In the genomic region with DNA sequence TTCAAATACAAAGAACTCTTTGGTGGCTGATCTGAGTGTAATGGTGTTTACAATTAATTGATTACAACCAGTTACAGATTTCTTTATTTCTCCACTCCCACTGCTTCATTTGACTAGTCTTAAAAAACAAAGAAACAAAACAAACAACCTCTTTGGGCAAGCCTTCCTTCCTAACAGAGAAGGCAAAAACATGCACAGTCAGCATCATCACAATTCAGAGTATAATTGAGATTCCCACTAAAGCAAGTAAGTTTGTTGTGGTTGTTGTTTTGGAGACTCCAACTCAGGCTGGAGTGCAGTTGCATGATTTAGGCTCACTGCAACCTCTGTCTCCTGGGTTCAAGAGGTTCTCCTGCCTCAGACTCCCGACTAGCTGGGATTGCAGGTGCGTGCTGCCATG, we compare ENCODE assay signal across 21 cellular contexts. TPM values are rescaled to one million over a fixed set of nuclear protein-coding genes. Genes with fewer than 3 reads are reported as not detected.
DNase-seq lines count a peak whose midpoint lies in the region; ATAC-seq, FAIRE-seq and TF ChIP-seq lines count a peak whose summit lies in the region.
"Had no signal": no experiment of that assay in that cellular context is flagged by ENCODE, and none has a peak within 500 bp of the region (broad histone marks: within the 10 kb centered on the region; RNA-seq: fewer than 3 reads in every experiment).

No MANE protein-coding gene starts in this region.

- CTCF ChIA-PET in HepG2 (lab: Yijun Ruan, JAX; ENCODE audit: low intra/inter-chr PET ratio, low total read pairs) (no interaction called here), WTC11 (lab: Charles Lee) (no interaction called here), H1 (lab: Charles Lee; ENCODE audit: partially characterized antibody) (no interaction called here), HEK293T (lab: Yijun Ruan, JAX) (no interaction called here)

- H3K27me3 ChIP-seq in HepG2 (ENCODE audit: control insufficient read depth in 1 of 2, insufficient read depth in 2 of 2, low read length in 2 of 2) = no peaks in the 10 kb centered on the region
- no peaks in the 10 kb centered on the region for H3K27me3 ChIP-seq in right lobe of liver
- no peaks in the 10 kb centered on the region for H3K27me3 ChIP-seq in H1 (replicated peaks in 1 of 4; ENCODE audit: control insufficient read depth in 3 of 4, extremely low read depth in 1 of 4, insufficient read depth in 3 of 4, low read length in 3 of 4)
- H3K27me3 ChIP-seq: BLaER1 treated with 17β-estradiol and CSF1 and Interleukin-3, amounts not matched to agents 10 nM and 100 nM had no signal

- no peak for ATAC-seq in HepG2
- ATAC-seq in right lobe of liver = no peak
- no peak for ATAC-seq in WTC11
- ATAC-seq: CD8-positive, alpha-beta T cell had no signal

- no peaks in the 10 kb centered on the region for H3K4me1 Mint-ChIP-seq in WTC11
- H3K4me1 Mint-ChIP-seq: B cell had no signal

- FAIRE-seq in HepG2 (lab: Jason Lieb, UNC) = no peak
- FAIRE-seq in H1 (lab: Jason Lieb, UNC) = no peak
- FAIRE-seq: D721Med, G401.6, GM12891, GM19239 had no signal

- H3K4me2 ChIP-seq in HepG2 (ENCODE audit: low read depth, low read length) (no peak overlapping the region), H1 (ENCODE audit: insufficient read depth in 1 of 2, low read depth in 2 of 2, low read length in 2 of 2) (no peak overlapping the region)
- H3K4me2 ChIP-seq: BLaER1 treated with 17β-estradiol and CSF1 and Interleukin-3, amounts not matched to agents 10 nM and 100 nM had no signal

- intact Hi-C loops in HepG2 (cut with micrococcal nuclease; ENCODE audit: unreplicated experiment) = no loop called here
- intact Hi-C loops in right lobe of liver (cut with DNase I) = no loop called here

- no peak overlapping the region for H3K23ac ChIP-seq in H1 (ENCODE audit: insufficient read length)

- no peaks in the 10 kb centered on the region for H3K79me2 ChIP-seq in HepG2 (ENCODE audit: insufficient read depth, low read length)
- H3K79me2 ChIP-seq in H1 (ENCODE audit: control insufficient read depth in 1 of 2, insufficient read depth in 2 of 2, low read length in 2 of 2) = no peaks in the 10 kb centered on the region

- H2AFZ ChIP-seq in HepG2 (ENCODE audit: low read length) = no peak overlapping the region
- H2AFZ ChIP-seq in H1 (ENCODE audit: low read length) = no peak overlapping the region

- no peaks in the 10 kb centered on the region for H3K36me3 Mint-ChIP-seq in WTC11

- H4K5ac ChIP-seq in H1 (ENCODE audit: insufficient read length, low read depth, low read length) = no peak overlapping the region

- H2AK5ac ChIP-seq in H1 (ENCODE audit: low read depth, low read length) = no peak overlapping the region

- no peak overlapping the region for H2BK12ac ChIP-seq in H1 (ENCODE audit: low read depth, low read length)

- H3K56ac ChIP-seq in H1 (replicated peaks; ENCODE audit: insufficient read length, low read depth, low read length) = no peak overlapping the region

- H3K27ac ChIP-seq in HepG2 (ENCODE audit: extremely low read length, insufficient read depth, low read length) (no peak overlapping the region), right lobe of liver (no peak overlapping the region), H1 (ENCODE audit: low read depth, low read length) (no peak overlapping the region)
- H3K27ac ChIP-seq: 22Rv1; BLaER1 treated with 17β-estradiol and CSF1 and Interleukin-3, amounts not matched to agents 10 nM and 100 nM; C4-2B had no signal

- H4K8ac ChIP-seq in H1 (ENCODE audit: extremely low read depth, insufficient read depth, low read length) = no peak overlapping the region

- no peak overlapping the region for H2BK5ac ChIP-seq in H1 (ENCODE audit: low read depth, low read length)

- no peak overlapping the region for H3K4ac ChIP-seq in H1 (replicated peaks; ENCODE audit: insufficient read length, low read depth, low read length)

- no peak overlapping the region for H2BK15ac ChIP-seq in H1 (ENCODE audit: low read length)

- 61% methylated on average over 2 of the region's 2 CpGs for WGBS in HepG2 (ENCODE audit: low lambda C conversion rate)
- whole genome bisulfite sequencing in right lobe of liver (ENCODE audit: insufficient coverage, low coverage, low lambda C conversion rate, missing lambda C conversion rate) = no CpG with 5 or more reads among the region's 2 CpGs
- 100% methylated on average over 2 of the region's 2 CpGs; no CpG with 5 or more reads in 1 of the 2 experiments for WGBS in H1 (ENCODE audit: extremely low coverage in 1 of 2, insufficient coverage in 1 of 2, insufficient read length in 1 of 2, insufficient replicate concordance in 2 of 2, low coverage in 1 of 2, low lambda C conversion rate in 2 of 2, missing lambda C conversion rate in 1 of 2), 2 experiments

- no peaks in the 10 kb centered on the region for H3K9me3 Mint-ChIP-seq in WTC11
- H3K9me3 Mint-ChIP-seq: CD4-positive, alpha-beta T cell; CD8-positive, alpha-beta T cell had no signal

- H4K91ac ChIP-seq in H1 (replicated peaks; ENCODE audit: insufficient read length, low read length) = no peak overlapping the region

- H3K9me3 ChIP-seq in HepG2 (ENCODE audit: low read length) (no peaks in the 10 kb centered on the region), right lobe of liver (no peaks in the 10 kb centered on the region), H1 (ENCODE audit: insufficient read depth in 2 of 2, low read depth in 1 of 2, low read length in 1 of 2) (no peaks in the 10 kb centered on the region)
- H3K9me3 ChIP-seq: BLaER1 treated with 17β-estradiol and CSF1 and Interleukin-3, amounts not matched to agents 10 nM and 100 nM; Caco-2 had no signal

- H3K4me1 ChIP-seq in HepG2 (ENCODE audit: insufficient read depth, low read length) = no peaks in the 10 kb centered on the region
- no peaks in the 10 kb centered on the region for H3K4me1 ChIP-seq in right lobe of liver
- no peaks in the 10 kb centered on the region for H3K4me1 ChIP-seq in H1 (replicated peaks in 1 of 4; ENCODE audit: control insufficient read depth in 3 of 4, insufficient read depth in 4 of 4, low read length in 3 of 4)
- H3K4me1 ChIP-seq: BLaER1 treated with 17β-estradiol and CSF1 and Interleukin-3, amounts not matched to agents 10 nM and 100 nM; Caco-2 had no signal

- H3K4me3 ChIP-seq in HepG2 (replicated peaks in 1 of 3; ENCODE audit: insufficient read depth in 1 of 3, low read depth in 2 of 3, low read length in 3 of 3) (no peak overlapping the region), right lobe of liver (no peak overlapping the region), H1 (ENCODE audit: extremely low read depth in 1 of 4, insufficient read depth in 2 of 4, low read depth in 3 of 4, low read length in 4 of 4) (no peak overlapping the region)
- H3K4me3 ChIP-seq: BLaER1 treated with 17β-estradiol and CSF1 and Interleukin-3, amounts not matched to agents 10 nM and 100 nM had no signal

- in situ Hi-C loops in HepG2 (cut with HindIII; ENCODE audit: extremely low pct_ligation_motif_present, low pct_unique_long_range_greater_than_20kb) = no loop called here

- POLR2A ChIA-PET in HepG2 (lab: Yijun Ruan, JAX) = no interaction called here
- POLR2A ChIA-PET in WTC11 (lab: Charles Lee) = no interaction called here
- POLR2A ChIA-PET in H1 (lab: Charles Lee; ENCODE audit: partially characterized antibody) = no interaction called here
- POLR2A ChIA-PET in HEK293T (lab: Yijun Ruan, JAX) = no interaction called here

- H3K27ac Mint-ChIP-seq in WTC11 = peak overlapping the region; percentile 41; the same call in 1 of the 2 replicates
- H3K27ac Mint-ChIP-seq: B cell; CD4-positive, alpha-beta T cell; CD8-positive, alpha-beta T cell had no signal

- H3K27me3 Mint-ChIP-seq in WTC11 (ENCODE audit: low read depth) = no peaks in the 10 kb centered on the region
- H3K27me3 Mint-ChIP-seq: B cell; CD4-positive, alpha-beta T cell had no signal

- TF ChIP-seq CTCF in HepG2 (CRISPR knock-in tag; IDR thresholded peaks at IDR 0.05) (no peak), right lobe of liver (IDR thresholded peaks at IDR 0.05) (no peak), WTC11 (IDR thresholded peaks at IDR 0.05) (no peak), H1 (IDR thresholded peaks at IDR 0.05; ENCODE audit: control extremely low read depth in 1 of 3, insufficient read depth in 1 of 3, low read depth in 1 of 3, low read length in 3 of 3) (no peak)

- H3K9ac ChIP-seq in HepG2 (ENCODE audit: insufficient read depth, low read depth, low read length) (no peak overlapping the region), H1 (replicated peaks in 1 of 4; ENCODE audit: extremely low read depth in 1 of 4, low read depth in 3 of 4, low read length in 3 of 4) (no peak overlapping the region)
- H3K9ac ChIP-seq: BLaER1 treated with 17β-estradiol and CSF1 and Interleukin-3, amounts not matched to agents 10 nM and 100 nM had no signal

- no peaks in the 10 kb centered on the region for H4K20me1 ChIP-seq in HepG2 (ENCODE audit: insufficient read depth, low read length)
- no peaks in the 10 kb centered on the region for H4K20me1 ChIP-seq in H1 (replicated peaks in 1 of 2; ENCODE audit: control insufficient read depth in 1 of 2, insufficient read depth in 2 of 2, low read length in 2 of 2)
- H4K20me1 ChIP-seq: BLaER1 treated with 17β-estradiol and CSF1 and Interleukin-3, amounts not matched to agents 10 nM and 100 nM had no signal

- no peak overlapping the region for H3K14ac ChIP-seq in H1 (ENCODE audit: insufficient read length)

- no peak overlapping the region for H3K18ac ChIP-seq in H1 (ENCODE audit: extremely low read depth, low read length)

- H3K36me3 ChIP-seq in HepG2 (replicated peaks in 1 of 2; ENCODE audit: control insufficient read depth in 1 of 2, insufficient read depth in 2 of 2, low read length in 2 of 2) = no peaks in the 10 kb centered on the region
- no peaks in the 10 kb centered on the region for H3K36me3 ChIP-seq in right lobe of liver
- no peaks in the 10 kb centered on the region for H3K36me3 ChIP-seq in H1 (ENCODE audit: control insufficient read depth in 2 of 4, insufficient read depth in 4 of 4, low read length in 3 of 4)

- no peak for TF ChIP-seq POLR2A in HepG2 (IDR thresholded peaks at IDR 0.05; ENCODE audit: insufficient read depth in 1 of 2, low read depth in 2 of 2, low read length in 2 of 2)
- no peak for TF ChIP-seq POLR2A in right lobe of liver (IDR thresholded peaks at IDR 0.05)
- no peak for TF ChIP-seq POLR2A in H1 (IDR thresholded peaks at IDR 0.05; ENCODE audit: control extremely low read depth in 1 of 2, low read depth in 2 of 2, low read length in 2 of 2)

- DNase-seq in HepG2 (ENCODE audit: low spot score) = no peak
- no peak for DNase-seq in right lobe of liver
- no peak for DNase-seq in WTC11 (ENCODE audit: low spot score)
- no peak for DNase-seq in H1 (ENCODE audit: low read depth in 1 of 2, low spot score in 2 of 2)
- DNase-seq in HEK293T (ENCODE audit: extremely low spot score) = no peak
- no peak for DNase-seq in AML-193 (lab: John Stamatoyannopoulos, UW)
- DNase-seq: ACHN; Caco-2; Calu3; CD4-positive, alpha-beta T cell; CD8-positive, alpha-beta T cell; DMS79 treated with DMSO at 0.1 percent for 48 hours; GF-D8 had no signal

- H2BK120ac ChIP-seq in H1 (replicated peaks; ENCODE audit: low read depth, low read length) = no peak overlapping the region

- BruUV-seq in HepG2 (replicated peaks; lab: Mats Ljungman, UMichigan) = no TSS peak

- no peaks in the 10 kb centered on the region for H3K79me1 ChIP-seq in H1 (ENCODE audit: low read depth, low read length)

- TF ChIP-seq RAD21 in HepG2 (CRISPR knock-in tag; IDR thresholded peaks at IDR 0.05) (no peak), H1 (IDR thresholded peaks at IDR 0.05 in 1 of 2, conservative IDR thresholded peaks at IDR 0.05 in 1 of 2; ENCODE audit: low read depth in 2 of 2, low read length in 2 of 2) (no peak)

- no peaks in the 10 kb centered on the region for H3K23me2 ChIP-seq in H1 (ENCODE audit: low read depth, low read length)

- no peak overlapping the region for H3K4me3 Mint-ChIP-seq in WTC11
- H3K4me3 Mint-ChIP-seq: B cell; CD4-positive, alpha-beta T cell; CD8-positive, alpha-beta T cell had no signal

- H2BK20ac ChIP-seq in H1 (ENCODE audit: low read length) = no peak overlapping the region

- TF ChIP-seq EP300 in HepG2 (IDR thresholded peaks at IDR 0.05; ENCODE audit: low read depth in 2 of 2, low read length in 2 of 2) = no peak
- no peak for TF ChIP-seq EP300 in HepG2 (CRISPR knock-in tag; IDR thresholded peaks at IDR 0.05; ENCODE audit: borderline replicate concordance)
- no peak for TF ChIP-seq EP300 in H1 (IDR thresholded peaks at IDR 0.05; ENCODE audit: borderline replicate concordance in 1 of 2, low read depth in 2 of 2, low read length in 2 of 2)

RNA-seq across cellular contexts. Expression of gene GDPD1, which starts 40.4 kb away (rescaled TPM):
- total RNA-seq in HepG2 (2016; rRNA removed; fragmentation: Illumina TruSeq; extraction: Trizol) (3.8 and 7.7 TPM in 2 replicates), right lobe of liver (1 to 10 TPM in 5 of 6 experiments, under 1 TPM in 1; 0.71 to 5.8 (median 1.2) TPM), WTC11 (2021) (6.0 to 7.1 TPM (median 6.4 TPM) in 3 replicates)
- 2.0 and 2.1 TPM in 2 replicates for total RNA-seq in HepG2 (2016; cell fraction: cytosol; rRNA removed; fragmentation: Illumina TruSeq; extraction: Trizol; ENCODE audit: low read depth)
- 3.1 and 6.6 TPM in 2 replicates for total RNA-seq in HepG2 (2016; cell fraction: insoluble cytoplasmic fraction; rRNA removed; fragmentation: Illumina TruSeq; extraction: Trizol)
- 3.0 and 3.1 TPM in 2 replicates for total RNA-seq in HepG2 (2016; cell fraction: membrane; rRNA removed; fragmentation: Illumina TruSeq; extraction: Trizol)
- 8.1 and 13.9 TPM in 2 replicates for total RNA-seq in HepG2 (2016; cell fraction: nucleus; rRNA removed; fragmentation: Illumina TruSeq; extraction: Trizol)
- polyA plus RNA-seq in HepG2 (2011; rRNA removed) (6.0 and 6.1 TPM in 2 replicates), H1 (2011; rRNA removed) (2.0 and 3.2 TPM in 2 replicates)
- 2.7 and 4.7 TPM in 2 replicates for polyA plus RNA-seq in HepG2 (2011; cell fraction: cytosol; rRNA removed)
- polyA plus RNA-seq in HepG2 (2011; cell fraction: nucleus; rRNA removed) = 2.1 and 2.7 TPM in 2 replicates
- polyA plus RNA-seq in HepG2 (2012) = 7.6 and 8.2 TPM in 2 replicates
- 0.40 and 0.58 TPM in 2 replicates for polyA plus RNA-seq in HepG2 (2016; cell fraction: cytosol; fragmentation: Illumina TruSeq; extraction: Trizol; ENCODE audit: low read depth)
- polyA plus RNA-seq in HepG2 (2016; cell fraction: insoluble cytoplasmic fraction; fragmentation: Illumina TruSeq; extraction: Trizol; ENCODE audit: low read depth) = 3.5 and 3.8 TPM in 2 replicates
- 1.1 and 1.2 TPM in 2 replicates for polyA plus RNA-seq in HepG2 (2016; cell fraction: membrane; fragmentation: Illumina TruSeq; extraction: Trizol; ENCODE audit: low read depth)
- 10.5 and 11.4 TPM in 2 replicates for polyA plus RNA-seq in HepG2 (2016; cell fraction: nucleus; fragmentation: Illumina TruSeq; extraction: Trizol; ENCODE audit: insufficient read depth, low read depth)
- polyA minus RNA-seq in HepG2 (2011; rRNA and poly(A)+ RNA removed; ENCODE audit: low replicate concordance) = 3.8 and 4.2 TPM in 2 replicates
- 6.9 and 7.7 TPM in 2 replicates for polyA minus RNA-seq in HepG2 (2011; cell fraction: cytosol; rRNA and poly(A)+ RNA removed)
- 10.9 and 11.2 TPM in 2 replicates for polyA minus RNA-seq in HepG2 (2011; cell fraction: nucleus; rRNA and poly(A)+ RNA removed)
- total RNA-seq in H1 (2021; fragmentation: NEBNext Ultra II Directional; extraction: Animal tissue kit (Norgen Biotek cat#: 25700)) = 6.7 and 7.7 TPM in 2 replicates
- 3.8 TPM for polyA plus RNA-seq in H1 (2011; cell fraction: cytosol; rRNA removed)
- polyA plus RNA-seq in H1 (2011; cell fraction: nucleus; rRNA removed) = 1.8 TPM
- 4.8 to 7.1 TPM (median 6.2 TPM) in 4 replicates for polyA plus RNA-seq in H1 (2012, experiment 1 of 2)
- polyA plus RNA-seq in H1 (2012, experiment 2 of 2) = 1.3 TPM
- polyA plus RNA-seq in H1 (2013, experiment 1 of 2) = 7.4 TPM
- 9.6 TPM for polyA plus RNA-seq in H1 (2013, experiment 2 of 2)
- polyA minus RNA-seq in H1 (2011; rRNA and poly(A)+ RNA removed) = 8.0 and 12.0 TPM in 2 replicates
- 6.0 TPM for polyA minus RNA-seq in H1 (2011; cell fraction: cytosol; rRNA and poly(A)+ RNA removed)
- 9.9 TPM for polyA minus RNA-seq in H1 (2011; cell fraction: nucleus; rRNA and poly(A)+ RNA removed)

RNA-seq across cellular contexts. Expression of gene SMG8, which starts 50.9 kb away (rescaled TPM):
- 28.9 and 31.9 TPM in 2 replicates for total RNA-seq in HepG2 (2016; rRNA removed; fragmentation: Illumina TruSeq; extraction: Trizol)
- total RNA-seq in HepG2 (2016; cell fraction: cytosol; rRNA removed; fragmentation: Illumina TruSeq; extraction: Trizol; ENCODE audit: low read depth) = 1.8 and 2.7 TPM in 2 replicates
- 30.2 and 30.8 TPM in 2 replicates for total RNA-seq in HepG2 (2016; cell fraction: insoluble cytoplasmic fraction; rRNA removed; fragmentation: Illumina TruSeq; extraction: Trizol)
- total RNA-seq in HepG2 (2016; cell fraction: membrane; rRNA removed; fragmentation: Illumina TruSeq; extraction: Trizol) = 6.8 and 8.0 TPM in 2 replicates
- 25.1 and 31.4 TPM in 2 replicates for total RNA-seq in HepG2 (2016; cell fraction: nucleus; rRNA removed; fragmentation: Illumina TruSeq; extraction: Trizol)
- polyA plus RNA-seq in HepG2 (2011; rRNA removed) = 16.2 and 18.4 TPM in 2 replicates
- polyA plus RNA-seq in HepG2 (2011; cell fraction: cytosol; rRNA removed) = 11.0 and 15.5 TPM in 2 replicates
- 7.4 and 9.4 TPM in 2 replicates for polyA plus RNA-seq in HepG2 (2011; cell fraction: nucleus; rRNA removed)
- polyA plus RNA-seq in HepG2 (2012) = 12.1 and 13.2 TPM in 2 replicates
- 0.93 and 1.0 TPM in 2 replicates for polyA plus RNA-seq in HepG2 (2016; cell fraction: cytosol; fragmentation: Illumina TruSeq; extraction: Trizol; ENCODE audit: low read depth)
- 17.3 and 18.7 TPM in 2 replicates for polyA plus RNA-seq in HepG2 (2016; cell fraction: insoluble cytoplasmic fraction; fragmentation: Illumina TruSeq; extraction: Trizol; ENCODE audit: low read depth)
- polyA plus RNA-seq in HepG2 (2016; cell fraction: membrane; fragmentation: Illumina TruSeq; extraction: Trizol; ENCODE audit: low read depth) = 1.6 and 1.7 TPM in 2 replicates
- polyA plus RNA-seq in HepG2 (2016; cell fraction: nucleus; fragmentation: Illumina TruSeq; extraction: Trizol; ENCODE audit: insufficient read depth, low read depth) = 20.7 and 22.6 TPM in 2 replicates
- polyA minus RNA-seq in HepG2 (2011; rRNA and poly(A)+ RNA removed; ENCODE audit: low replicate concordance) = 26.3 and 29.4 TPM in 2 replicates
- 14.2 and 18.4 TPM in 2 replicates for polyA minus RNA-seq in HepG2 (2011; cell fraction: cytosol; rRNA and poly(A)+ RNA removed)
- polyA minus RNA-seq in HepG2 (2011; cell fraction: nucleus; rRNA and poly(A)+ RNA removed) = 19.1 and 29.5 TPM in 2 replicates
- 1 to 10 TPM; 5.3 to 7.9 (median 7.3) TPM for total RNA-seq in right lobe of liver
- total RNA-seq in WTC11 (2021) = 16.2 to 18.7 TPM (median 18.5 TPM) in 3 replicates
- 17.6 and 19.3 TPM in 2 replicates for total RNA-seq in H1 (2021; fragmentation: NEBNext Ultra II Directional; extraction: Animal tissue kit (Norgen Biotek cat#: 25700))
- 8.7 and 10.8 TPM in 2 replicates for polyA plus RNA-seq in H1 (2011; rRNA removed)
- 11.6 TPM for polyA plus RNA-seq in H1 (2011; cell fraction: cytosol; rRNA removed)
- 9.2 TPM for polyA plus RNA-seq in H1 (2011; cell fraction: nucleus; rRNA removed)
- 13.3 to 16.3 TPM (median 14.7 TPM) in 4 replicates for polyA plus RNA-seq in H1 (2012, experiment 1 of 2)
- polyA plus RNA-seq in H1 (2012, experiment 2 of 2) = 8.5 TPM
- polyA plus RNA-seq in H1 (2013, experiment 1 of 2) = 15.4 TPM
- 16.3 TPM for polyA plus RNA-seq in H1 (2013, experiment 2 of 2)
- polyA minus RNA-seq in H1 (2011; rRNA and poly(A)+ RNA removed) = 22.0 and 28.0 TPM in 2 replicates
- polyA minus RNA-seq in H1 (2011; cell fraction: cytosol; rRNA and poly(A)+ RNA removed) = 8.0 TPM
- 18.9 TPM for polyA minus RNA-seq in H1 (2011; cell fraction: nucleus; rRNA and poly(A)+ RNA removed)
